1 cellular context compared by ENCODE assay signal in genomic region chr5:58042933-58043606, GRCh38.
TF ChIP-seq lines count a peak whose summit lies in the region.

No MANE protein-coding gene starts in this region.

TF ChIP-seq in IMR-90, 13 proteins besides CTCF, POLR2A, EP300 and RAD21 (continued from another document):
- TF ChIP-seq BHLHE40 (IDR thresholded peaks at IDR 0.05; ENCODE audit: low read depth, low read length) (no peak), RFX5 (IDR thresholded peaks at IDR 0.05; ENCODE audit: low read depth, low read length) (no peak), USF2 (IDR thresholded peaks at IDR 0.05; ENCODE audit: low read depth, low read length) (no peak), SMC3 (IDR thresholded peaks at IDR 0.05; ENCODE audit: low read depth, low read length) (no peak), MAFK (IDR thresholded peaks at IDR 0.05; ENCODE audit: low read depth, low read length) (no peak), NFE2L2 (IDR thresholded peaks at IDR 0.05; ENCODE audit: low read depth, low read length) (no peak), RCOR1 (IDR thresholded peaks at IDR 0.05; ENCODE audit: insufficient replicate concordance, low read length) (no peak)
